ENCODE assay signal across 8 cellular contexts in the genomic region with DNA sequence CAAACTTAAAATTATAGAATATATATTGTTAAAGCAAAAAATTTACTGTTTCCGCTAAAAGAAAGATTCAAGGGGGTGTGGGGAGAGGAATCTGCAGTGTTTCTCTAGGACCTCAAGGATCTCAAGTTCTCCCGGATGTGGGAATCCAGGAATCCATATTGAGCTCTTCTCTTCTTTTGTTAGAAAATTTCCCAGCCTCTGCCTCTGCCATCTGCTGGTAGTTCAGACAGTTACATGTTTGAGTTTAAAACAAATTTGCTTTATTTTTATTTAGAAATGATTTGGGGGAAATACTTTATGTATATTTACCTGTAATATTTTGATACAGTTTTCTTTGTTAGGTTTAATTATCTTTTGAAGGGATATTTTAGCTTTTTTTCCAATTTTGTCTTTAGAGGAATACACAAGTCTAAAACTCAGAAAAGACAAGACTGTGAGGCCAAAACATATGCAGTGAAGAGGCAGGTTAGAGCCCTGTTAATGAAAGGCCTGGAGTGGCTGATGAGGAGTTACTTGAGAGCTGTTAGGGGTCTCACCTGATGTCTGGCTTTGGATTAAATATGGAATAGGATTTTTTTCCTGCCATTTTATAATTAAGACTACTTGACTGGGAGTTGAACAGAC.
A peak's percentile ranks its signal among the peaks of the same experiment; 100 is the strongest.
DNase-seq lines count a peak whose midpoint lies in the region; ATAC-seq and TF ChIP-seq lines count a peak whose summit lies in the region.

No MANE protein-coding gene starts in this region.

- H3K27me3 ChIP-seq in esophagus muscularis mucosa (no peaks in the 10 kb centered on the region), gastrocnemius medialis (no peaks in the 10 kb centered on the region)

- H3K27ac ChIP-seq in esophagus muscularis mucosa (replicated peaks in 1 of 4) (no peak overlapping the region), gastrocnemius medialis (no peak overlapping the region)

- TF ChIP-seq CTCF in esophagus muscularis mucosa (IDR thresholded peaks at IDR 0.05) (peak; percentile 34 to 65 (median 44)), gastrocnemius medialis (IDR thresholded peaks at IDR 0.05 in 4 of 5, conservative IDR thresholded peaks at IDR 0.05 in 1 of 5) (peak; percentile 17 to 63 (median 57))

- in situ Hi-C loops in gastrocnemius medialis (cut with MboI; ENCODE audit: low sequenced_read_pairs in 4 of 4), result loop anchor here in 3 of 4 donors (25.0 kb wide), 3 partner anchors 141 to 484 kb away; no protein-coding TSS in a partner anchor

- no peaks in the 10 kb centered on the region for H3K9me3 ChIP-seq in esophagus muscularis mucosa
- H3K9me3 ChIP-seq in gastrocnemius medialis, result no peaks in the 10 kb centered on the region

- DNase-seq in SHP77 (lab: John Stamatoyannopoulos, UW) (peak; percentile 16 to 44), SHP77 treated with DMSO at 0.1 percent for 48 hours (lab: John Stamatoyannopoulos, UW) (no peak), NCI-H748 (lab: John Stamatoyannopoulos, UW; ENCODE audit: unreplicated experiment) (peak; percentile 60), esophagus muscularis mucosa (ENCODE audit: extremely low spot score) (no peak), gastrocnemius medialis (no peak), immature natural killer cell (no peak)
- no peak for DNase-seq in stimulated activated CD4-positive, alpha-beta T cell treated with anti-CD3 and anti-CD28 coated beads, Interleukin-4, amount 100 ng/mL, for 24 hours

- ATAC-seq in gastrocnemius medialis (peak; percentile 43 to 57), GM21786 (IDR thresholded peaks at IDR 0.05; ENCODE audit: unreplicated experiment) (no peak)

- WGBS in esophagus muscularis mucosa, result 13% methylated on average over 2 of the region's 2 CpGs

- TF ChIP-seq EP300 in esophagus muscularis mucosa (IDR thresholded peaks at IDR 0.05), result no peak

- peaks cover 15 to 26% (median 23%) of the 10 kb centered on the region in 4 donors for H3K4me1 ChIP-seq in esophagus muscularis mucosa
- peaks cover 34 to 39% of the 10 kb centered on the region in 2 donors for H3K4me1 ChIP-seq in gastrocnemius medialis

- peak overlapping the region in 3 of 6 donors; percentile 31 to 76 (median 47) for H3K27ac Mint-ChIP-seq in immature natural killer cell

- no peaks in the 10 kb centered on the region for H3K9me3 Mint-ChIP-seq in immature natural killer cell

- H3K4me3 ChIP-seq in esophagus muscularis mucosa (no peak overlapping the region), gastrocnemius medialis (no peak overlapping the region)

- H3K27me3 Mint-ChIP-seq in immature natural killer cell (ENCODE audit: low read depth in 3 of 3), result peaks cover 0 to 2% (median 0%) of the 10 kb centered on the region in 3 donors

- TF ChIP-seq POLR2A in esophagus muscularis mucosa (IDR thresholded peaks at IDR 0.05; ENCODE audit: low read depth), result no peak
- no peak for TF ChIP-seq POLR2A in gastrocnemius medialis (IDR thresholded peaks at IDR 0.05)

- no peak overlapping the region for H3K4me3 Mint-ChIP-seq in immature natural killer cell

- H3K4me1 Mint-ChIP-seq in immature natural killer cell, result peaks cover 12 to 22% of the 10 kb centered on the region in 2 donors

- no peaks in the 10 kb centered on the region for H3K36me3 ChIP-seq in esophagus muscularis mucosa
- H3K36me3 ChIP-seq in gastrocnemius medialis, result peaks cover 0 to 2% of the 10 kb centered on the region in 2 donors

- intact Hi-C loops in esophagus muscularis mucosa (cut with DNase I) (no loop called here), gastrocnemius medialis (cut with DNase I; ENCODE audit: low total_unique reads) (loop anchor here (1.0 kb wide), 1 partner anchor 482 kb away; no protein-coding TSS in a partner anchor)

- H3K36me3 Mint-ChIP-seq in immature natural killer cell, result no peaks in the 10 kb centered on the region

Comparison
In these comparisons a context has a peak if more than half of its experiments do, and no peak if none do; other contexts are left out.
1. DNase-seq: peak in SHP77 (2 of 2) and NCI-H748 (single experiment); none in SHP77 treated with DMSO at 0.1 percent for 48 hours (single experiment), esophagus muscularis mucosa (single experiment), gastrocnemius medialis (0 of 2), stimulated activated CD4-positive, alpha-beta T cell treated with anti-CD3 and anti-CD28 coated beads, Interleukin-4, amount 100 ng/mL, for 24 hours (single experiment) and immature natural killer cell (0 of 3).